ENCODE assay signal across 9 cellular contexts in the genomic region with DNA sequence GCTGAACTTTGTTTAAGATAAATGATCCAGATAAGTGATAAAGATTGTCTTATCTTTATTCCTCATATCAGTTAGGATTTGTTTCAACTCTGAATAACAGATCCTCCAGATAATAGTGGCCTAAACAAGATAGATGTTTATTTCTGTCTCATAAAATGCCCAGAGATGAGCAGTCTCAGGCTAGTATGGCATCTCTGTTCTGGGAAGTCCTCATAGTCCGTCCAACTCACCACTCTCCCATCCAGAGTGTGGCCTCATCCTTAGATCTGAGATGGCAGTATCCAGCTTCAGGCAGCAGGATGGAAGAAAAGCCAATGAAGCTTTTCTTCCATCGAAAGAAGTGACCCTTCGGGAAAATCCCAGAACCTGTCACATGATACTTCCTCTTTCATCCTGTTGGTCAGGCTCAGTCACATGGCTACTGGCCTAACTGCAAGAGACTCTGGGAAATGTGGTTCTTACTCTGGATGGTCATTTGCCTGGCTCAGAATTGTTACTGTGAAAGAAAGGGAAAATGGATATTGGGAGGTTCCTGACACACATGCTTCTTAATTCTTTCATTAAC. TPM values are rescaled to one million over a fixed set of nuclear protein-coding genes. Genes with fewer than 3 reads are reported as not detected.
DNase-seq lines count a peak whose midpoint lies in the region; ATAC-seq and TF ChIP-seq lines count a peak whose summit lies in the region.
"Had no signal": no experiment of that assay in that cellular context is flagged by ENCODE, and none has a peak within 500 bp of the region (broad histone marks: within the 10 kb centered on the region; RNA-seq: fewer than 3 reads in every experiment).

No MANE protein-coding gene starts in this region.

- peaks cover 30% of the 10 kb centered on the region for H3K4me1 Mint-ChIP-seq in activated CD4-positive, alpha-beta T cell treated with anti-CD3 and anti-CD28 coated beads, Interleukin-2, amount 10 ng/mL, durations not matched to agents 24 days and 14 days

- no peaks in the 10 kb centered on the region for H3K79me2 ChIP-seq in SK-N-SH (ENCODE audit: insufficient read depth)

- no peaks in the 10 kb centered on the region for H3F3A ChIP-seq in SK-N-SH (replicated peaks; ENCODE audit: insufficient read depth)

- no peaks in the 10 kb centered on the region for H4K20me1 ChIP-seq in SK-N-SH (ENCODE audit: insufficient read depth)

- no peaks in the 10 kb centered on the region for H3K9me2 ChIP-seq in SK-N-SH

- no peaks in the 10 kb centered on the region for H3K36me3 Mint-ChIP-seq in activated CD4-positive, alpha-beta T cell treated with anti-CD3 and anti-CD28 coated beads, Interleukin-2, amount 10 ng/mL, durations not matched to agents 24 days and 14 days (ENCODE audit: low read depth)

- TF ChIP-seq CTCF in right atrium auricular region (IDR thresholded peaks at IDR 0.05) (no peak), SK-N-SH (IDR thresholded peaks at IDR 0.05) (no peak)

- no peak for TF ChIP-seq EP300 in SK-N-SH (IDR thresholded peaks at IDR 0.05; ENCODE audit: borderline replicate concordance in 1 of 2, low read depth in 1 of 2, low read length in 1 of 2)

- peak overlapping the region; percentile 72; the same call in 1 of the 2 replicates for H2AFZ ChIP-seq in SK-N-SH (ENCODE audit: low read depth)

- H3K27ac ChIP-seq in right atrium auricular region, result no peak overlapping the region
- H3K27ac ChIP-seq in SK-N-SH (ENCODE audit: low read depth in 2 of 2, low read length in 1 of 2), result no peak overlapping the region; a peak in 1 of 4 replicates

- 9% methylated on average over 3 of the region's 3 CpGs for WGBS in SK-N-SH (ENCODE audit: low lambda C conversion rate)

- H3K9me3 ChIP-seq in right atrium auricular region (no peaks in the 10 kb centered on the region), SK-N-SH (no peaks in the 10 kb centered on the region), skeletal muscle satellite cell (replicated peaks; ENCODE audit: low read length) (no peaks in the 10 kb centered on the region)

- no peak overlapping the region for H3K27ac Mint-ChIP-seq in activated CD4-positive, alpha-beta T cell treated with anti-CD3 and anti-CD28 coated beads, Interleukin-2, amount 10 ng/mL, durations not matched to agents 24 days and 14 days
- H3K27ac Mint-ChIP-seq: stimulated activated naive CD8-positive, alpha-beta T cell treated with anti-CD3 and anti-CD28 coated beads, Interleukin-15, Interleukin-2, amounts not matched to agents 100 ng/mL and 50 ng/mL, for 24 hours had no signal

- POLR2A ChIA-PET in SK-N-SH (lab: Yijun Ruan, JAX), result no interaction called here

- peaks cover 6% of the 10 kb centered on the region for H3K9me3 Mint-ChIP-seq in activated CD4-positive, alpha-beta T cell treated with anti-CD3 and anti-CD28 coated beads, Interleukin-2, amount 10 ng/mL, durations not matched to agents 24 days and 14 days

- CTCF ChIA-PET in SK-N-SH (lab: Yijun Ruan, JAX), result interaction anchor here (1.0 to 1.9 kb wide), 3 partner anchors 11 to 32 kb away, joined by 3 to 7 read pairs (median 4); no protein-coding TSS in a partner anchor

- TF ChIP-seq RAD21 in SK-N-SH (IDR thresholded peaks at IDR 0.05; ENCODE audit: low read length), result no peak

- H3K4me2 ChIP-seq in SK-N-SH, result 0 out of 2 replicates have a peak overlapping the region, but pooled peaks have one; percentile 27
- peak overlapping the region; percentile 30 for H3K4me2 ChIP-seq in skeletal muscle satellite cell (ENCODE audit: low read length)

- H3K4me3 Mint-ChIP-seq in activated CD4-positive, alpha-beta T cell treated with anti-CD3 and anti-CD28 coated beads, Interleukin-2, amount 10 ng/mL, durations not matched to agents 24 days and 14 days, result no peak overlapping the region
- H3K4me3 Mint-ChIP-seq: stimulated activated naive CD8-positive, alpha-beta T cell treated with anti-CD3 and anti-CD28 coated beads, Interleukin-15, Interleukin-2, amounts not matched to agents 100 ng/mL and 50 ng/mL, for 24 hours had no signal

- DNase-seq in Right ventricle myocardium superior (no peak), right atrium auricular region (ENCODE audit: low spot score) (no peak), SK-N-SH (peak; percentile 68), glomerular visceral epithelial cell (ENCODE audit: extremely low spot score) (peak; percentile 7), NCI-H1436 treated with DMSO at 0.1 percent for 48 hours (lab: John Stamatoyannopoulos, UW) (no peak), NCI-H1694 treated with DMSO at 0.1 percent for 48 hours (lab: John Stamatoyannopoulos, UW) (no peak)
- DNase-seq in activated CD4-positive, alpha-beta T cell treated with anti-CD3 and anti-CD28 coated beads, Interleukin-2, amount 10 ng/mL, durations not matched to agents 24 days and 14 days, result no peak

- peaks cover 3% of the 10 kb centered on the region for H3K27me3 Mint-ChIP-seq in activated CD4-positive, alpha-beta T cell treated with anti-CD3 and anti-CD28 coated beads, Interleukin-2, amount 10 ng/mL, durations not matched to agents 24 days and 14 days
- H3K27me3 Mint-ChIP-seq: stimulated activated naive CD8-positive, alpha-beta T cell treated with anti-CD3 and anti-CD28 coated beads, Interleukin-15, Interleukin-2, amounts not matched to agents 100 ng/mL and 50 ng/mL, for 24 hours had no signal

- H3K27me3 ChIP-seq in right atrium auricular region (peaks cover 0 to 4% of the 10 kb centered on the region in 2 donors), SK-N-SH (ENCODE audit: insufficient read depth) (peaks cover 1% of the 10 kb centered on the region; the same call in 1 of the 2 replicates), skeletal muscle satellite cell (ENCODE audit: control insufficient read depth, insufficient read depth, low read length) (peaks cover 19% of the 10 kb centered on the region)

- ATAC-seq in Right ventricle myocardium superior (ENCODE audit: poor library complexity), result peak; percentile 59

- no peaks in the 10 kb centered on the region for H3K36me3 ChIP-seq in right atrium auricular region
- H3K36me3 ChIP-seq in SK-N-SH (replicated peaks in 1 of 2; ENCODE audit: control insufficient read depth in 1 of 2, insufficient read depth in 2 of 2, low read length in 1 of 2), result no peaks in the 10 kb centered on the region
- H3K36me3 ChIP-seq in skeletal muscle satellite cell (ENCODE audit: insufficient read depth, low read length), result no peaks in the 10 kb centered on the region

- H3K4me3 ChIP-seq in right atrium auricular region (no peak overlapping the region), SK-N-SH (ENCODE audit: low read depth in 2 of 2, low read length in 1 of 2) (peak overlapping the region; percentile 22 to 47; a peak in 3 of 4 replicates), skeletal muscle satellite cell (ENCODE audit: low read length) (peak overlapping the region; percentile 34)

- H3K9ac ChIP-seq in SK-N-SH (no peak overlapping the region), skeletal muscle satellite cell (ENCODE audit: low read depth, low read length) (no peak overlapping the region)

- intact Hi-C loops in Right ventricle myocardium superior (cut with DNase I), result no loop called here
- intact Hi-C loops in activated CD4-positive, alpha-beta T cell treated with anti-CD3 and anti-CD28 coated beads, Interleukin-2, amount 10 ng/mL, durations not matched to agents 24 days and 14 days (cut with micrococcal nuclease), result no loop called here

- H3K4me1 ChIP-seq in right atrium auricular region (no peaks in the 10 kb centered on the region), SK-N-SH (ENCODE audit: control insufficient read depth in 1 of 2, insufficient read depth in 2 of 2, low read depth in 1 of 2, low read length in 1 of 2) (peaks cover 0 to 10% of the 10 kb centered on the region in 2 experiments; a peak in 1 of 4 replicates), skeletal muscle satellite cell (ENCODE audit: control insufficient read depth, insufficient read depth, low read length) (no peaks in the 10 kb centered on the region)

TF ChIP-seq in SK-N-SH, 30 proteins besides CTCF, POLR2A, EP300 and RAD21 (continues in another document):
- 0 out of 2 replicates have a peak, but pooled peaks have one; percentile 15 for TF ChIP-seq ELF1 (IDR thresholded peaks at IDR 0.05)
- TF ChIP-seq, protein P1, sequence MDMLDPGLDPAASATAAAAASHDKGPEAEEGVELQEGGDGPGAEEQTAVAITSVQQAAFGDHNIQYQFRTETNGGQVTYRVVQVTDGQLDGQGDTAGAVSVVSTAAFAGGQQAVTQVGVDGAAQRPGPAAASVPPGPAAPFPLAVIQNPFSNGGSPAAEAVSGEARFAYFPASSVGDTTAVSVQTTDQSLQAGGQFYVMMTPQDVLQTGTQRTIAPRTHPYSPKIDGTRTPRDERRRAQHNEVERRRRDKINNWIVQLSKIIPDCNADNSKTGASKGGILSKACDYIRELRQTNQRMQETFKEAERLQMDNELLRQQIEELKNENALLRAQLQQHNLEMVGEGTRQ (IDR thresholded peaks at IDR 0.05; ENCODE audit: borderline replicate concordance, low read depth, low read length), result peak; percentile 89
- TF ChIP-seq NFIC (IDR thresholded peaks at IDR 0.05; ENCODE audit: borderline replicate concordance), result no peak
- no peak for TF ChIP-seq MEF2A (IDR thresholded peaks at IDR 0.05; ENCODE audit: borderline replicate concordance, low read depth)
- no peak for TF ChIP-seq FOXM1 (IDR thresholded peaks at IDR 0.05; ENCODE audit: low read depth)
- TF ChIP-seq CHD2 (IDR thresholded peaks at IDR 0.05; ENCODE audit: low read length, partially characterized antibody), result peak; percentile 40
- TF ChIP-seq TEAD4 (IDR thresholded peaks at IDR 0.05; ENCODE audit: borderline replicate concordance, insufficient read depth), result no peak
- TF ChIP-seq TCF12 (IDR thresholded peaks at IDR 0.05), result no peak
- TF ChIP-seq, protein P2, sequence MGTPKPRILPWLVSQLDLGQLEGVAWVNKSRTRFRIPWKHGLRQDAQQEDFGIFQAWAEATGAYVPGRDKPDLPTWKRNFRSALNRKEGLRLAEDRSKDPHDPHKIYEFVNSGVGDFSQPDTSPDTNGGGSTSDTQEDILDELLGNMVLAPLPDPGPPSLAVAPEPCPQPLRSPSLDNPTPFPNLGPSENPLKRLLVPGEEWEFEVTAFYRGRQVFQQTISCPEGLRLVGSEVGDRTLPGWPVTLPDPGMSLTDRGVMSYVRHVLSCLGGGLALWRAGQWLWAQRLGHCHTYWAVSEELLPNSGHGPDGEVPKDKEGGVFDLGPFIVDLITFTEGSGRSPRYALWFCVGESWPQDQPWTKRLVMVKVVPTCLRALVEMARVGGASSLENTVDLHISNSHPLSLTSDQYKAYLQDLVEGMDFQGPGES (IDR thresholded peaks at IDR 0.05; ENCODE audit: low read depth, low read length), result peak; percentile 49; the same call in 1 of the 2 replicates

RNA-seq across cellular contexts. Expression of gene TAGAP, which starts 29.4 kb away (rescaled TPM):
- total RNA-seq in Right ventricle myocardium superior, result 1.1 TPM
- total RNA-seq in right atrium auricular region, result 1 to 10 TPM; 2.0 to 3.2 TPM
- not detected in 2 replicates for polyA plus RNA-seq in SK-N-SH (2012; rRNA removed)
- not detected in 2 replicates for polyA plus RNA-seq in SK-N-SH (2012; cell fraction: cytosol; rRNA removed)
- polyA plus RNA-seq in SK-N-SH (2012; cell fraction: nucleus; rRNA removed), result not detected in 2 replicates
- total RNA-seq in skeletal muscle satellite cell (2012; rRNA removed), result not detected in 2 replicates
- total RNA-seq in activated CD4-positive, alpha-beta T cell treated with anti-CD3 and anti-CD28 coated beads, Interleukin-2, amount 10 ng/mL, durations not matched to agents 24 days and 14 days, result 183 and 187 TPM in 2 replicates

Comparison
In these comparisons a context has a peak if more than half of its experiments do, and no peak if none do; other contexts are left out.
1. DNase-seq: peak in SK-N-SH (single experiment) and glomerular visceral epithelial cell (single experiment); none in Right ventricle myocardium superior (single experiment), right atrium auricular region (single experiment), NCI-H1436 treated with DMSO at 0.1 percent for 48 hours (single experiment), NCI-H1694 treated with DMSO at 0.1 percent for 48 hours (single experiment) and activated CD4-positive, alpha-beta T cell treated with anti-CD3 and anti-CD28 coated beads, Interleukin-2, amount 10 ng/mL, durations not matched to agents 24 days and 14 days (single experiment).
2. H3K4me3 ChIP-seq: peak in SK-N-SH (2 of 2) and skeletal muscle satellite cell (single experiment); none in right atrium auricular region (0 of 2).
3. RNA of gene TAGAP, which starts 29.4 kb away (total RNA-seq): 183 to 187 TPM in activated CD4-positive, alpha-beta T cell treated with anti-CD3 and anti-CD28 coated beads, Interleukin-2, amount 10 ng/mL, durations not matched to agents 24 days and 14 days; 2.0 to 3.2 TPM in right atrium auricular region and 1.1 TPM in Right ventricle myocardium superior (single experiment); every median in the first group is over 10 times any median in the second.